ENCODE assay signal across 3 cellular contexts in genomic region chr1:56151402-56151801, GRCh38.
TF ChIP-seq lines count a peak whose summit lies in the region.

No MANE protein-coding gene starts in this region.

TF ChIP-seq in IMR-90, 13 proteins besides CTCF, POLR2A, EP300 and RAD21:
- peak; percentile 90 for TF ChIP-seq CEBPB (IDR thresholded peaks at IDR 0.05; ENCODE audit: low read depth, low read length)
- TF ChIP-seq CHD1 (IDR thresholded peaks at IDR 0.05; ENCODE audit: low read depth, low read length) = no peak
- no peak for TF ChIP-seq RCOR1 (IDR thresholded peaks at IDR 0.05; ENCODE audit: insufficient replicate concordance, low read length)
- TF ChIP-seq MXI1 (IDR thresholded peaks at IDR 0.05; ENCODE audit: borderline replicate concordance, low read depth, low read length) = no peak

TF ChIP-seq in K562, 482 proteins besides CTCF, POLR2A, EP300 and RAD21:
- no peak for TF ChIP-seq ID3 (CRISPR knock-in tag; IDR thresholded peaks at IDR 0.05)
- TF ChIP-seq ID3 (tag; IDR thresholded peaks at IDR 0.05) = no peak
- no peak for TF ChIP-seq CEBPG (CRISPR knock-in tag; IDR thresholded peaks at IDR 0.05)
- peak in 1 of 2 experiments; percentile 59; a peak in 2 of 4 replicates for TF ChIP-seq CEBPG (tag; conservative IDR thresholded peaks at IDR 0.05 in 1 of 2, IDR thresholded peaks at IDR 0.05 in 1 of 2)
- 0 out of 2 replicates have a peak, but pooled peaks have one; percentile 17 for TF ChIP-seq CEBPB (tag; IDR thresholded peaks at IDR 0.05)
- TF ChIP-seq ZNF121 (CRISPR knock-in tag; conservative IDR thresholded peaks at IDR 0.05) = no peak

TF ChIP-seq in HepG2, 621 proteins besides CTCF, POLR2A, EP300 and RAD21:
- TF ChIP-seq CEBPB (IDR thresholded peaks at IDR 0.05; ENCODE audit: borderline replicate concordance, low read depth, low read length) (peak; percentile 95), ETV5 (CRISPR knock-in tag; IDR thresholded peaks at IDR 0.05; ENCODE audit: borderline replicate concordance) (no peak), ZNF251 (CRISPR knock-in tag; IDR thresholded peaks at IDR 0.05) (no peak), TFDP2 (CRISPR knock-in tag; IDR thresholded peaks at IDR 0.05) (no peak), NFKB2 (CRISPR knock-in tag; IDR thresholded peaks at IDR 0.05; ENCODE audit: borderline replicate concordance) (no peak), CEBPG (CRISPR knock-in tag; IDR thresholded peaks at IDR 0.05) (peak; percentile 87), TAF15 (IDR thresholded peaks at IDR 0.05; ENCODE audit: low read depth, low read length, poor library complexity, severe bottlenecking) (no peak), RNF2 (conservative IDR thresholded peaks at IDR 0.05; ENCODE audit: low read depth) (no peak), HNF4A (CRISPR knock-in tag; IDR thresholded peaks at IDR 0.05) (peak; percentile 25; the same call in 1 of the 2 replicates), MED13 (CRISPR knock-in tag; IDR thresholded peaks at IDR 0.05) (no peak), MEIS1 (CRISPR knock-in tag; IDR thresholded peaks at IDR 0.05; ENCODE audit: borderline replicate concordance) (no peak), ZSCAN21 (CRISPR knock-in tag; IDR thresholded peaks at IDR 0.05; ENCODE audit: borderline replicate concordance) (no peak), RBAK (CRISPR knock-in tag; IDR thresholded peaks at IDR 0.05) (no peak), ZNF572 (CRISPR knock-in tag; IDR thresholded peaks at IDR 0.05) (no peak), NR2F6 (IDR thresholded peaks at IDR 0.05) (peak; percentile 70; the same call in 1 of the 2 replicates), NR2F6 (CRISPR knock-in tag; IDR thresholded peaks at IDR 0.05) (peak; percentile 67), ZGPAT (CRISPR knock-in tag; IDR thresholded peaks at IDR 0.05) (no peak), ZNF564 (CRISPR knock-in tag; IDR thresholded peaks at IDR 0.05) (no peak), IKZF4 (CRISPR knock-in tag; IDR thresholded peaks at IDR 0.05; ENCODE audit: borderline replicate concordance, low read depth, not compliant biosample characterization) (no peak), KDM5A (IDR thresholded peaks at IDR 0.05; ENCODE audit: borderline replicate concordance, low read length) (no peak), ZNF563 (CRISPR knock-in tag; IDR thresholded peaks at IDR 0.05) (no peak), CENPX (CRISPR knock-in tag; IDR thresholded peaks at IDR 0.05) (no peak), ZNF740 (CRISPR knock-in tag; IDR thresholded peaks at IDR 0.05) (no peak), NR2F1 (CRISPR knock-in tag; IDR thresholded peaks at IDR 0.05) (0 out of 4 replicates have a peak, but pooled peaks of 1 of the 2 experiments have one; percentile 48), ZNF710 (CRISPR knock-in tag; IDR thresholded peaks at IDR 0.05; ENCODE audit: borderline replicate concordance) (no peak), ZNF83 (CRISPR knock-in tag; IDR thresholded peaks at IDR 0.05; ENCODE audit: borderline replicate concordance) (no peak), MBD4 (IDR thresholded peaks at IDR 0.05; ENCODE audit: borderline replicate concordance, low read length) (no peak)
TF ChIP-seq in HepG2: peak in this region for 5.
